In the genomic region with DNA sequence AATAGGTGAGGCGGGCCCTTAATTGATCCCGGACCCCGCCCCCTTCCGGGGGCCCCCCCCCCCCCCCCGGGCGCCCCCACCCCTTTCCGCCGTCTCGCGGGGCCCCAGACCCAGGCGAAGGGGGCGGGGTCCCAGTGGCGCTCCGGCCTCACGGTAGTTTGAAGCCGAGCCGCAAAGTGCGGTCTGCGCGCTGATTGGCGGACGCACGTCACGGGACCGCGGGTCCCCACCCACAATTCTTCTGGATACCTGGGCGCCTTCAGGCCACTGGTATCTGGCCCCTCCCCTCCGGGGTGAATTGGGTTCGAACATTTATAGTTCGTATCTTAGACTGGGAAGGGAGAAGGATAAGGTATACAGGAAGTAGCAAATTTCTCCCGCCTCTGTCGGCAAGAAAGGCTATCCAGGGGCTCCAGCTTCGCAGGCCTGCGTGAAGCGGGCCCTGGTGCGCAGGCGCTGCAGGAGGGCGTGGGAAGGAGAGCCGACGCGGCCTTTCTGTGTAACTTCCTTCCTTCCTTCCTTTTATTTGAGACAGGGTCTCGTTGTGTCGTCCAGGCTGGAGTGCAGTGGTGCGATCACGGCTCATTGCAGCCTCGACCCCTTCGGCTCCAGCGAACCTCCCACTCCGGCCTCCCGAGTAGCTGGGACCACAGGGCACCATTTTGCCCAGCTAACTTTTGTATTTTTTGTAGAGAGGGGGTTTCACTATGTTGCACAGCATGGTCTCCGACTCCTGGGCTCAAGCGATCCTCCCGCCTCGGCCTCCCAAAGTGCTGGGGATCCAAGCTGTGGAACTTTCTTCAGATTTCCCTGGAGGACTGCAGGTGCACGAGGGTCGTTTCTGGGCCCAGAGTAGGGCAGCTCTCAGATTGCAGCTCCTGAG, we compare ENCODE assay signal across 8 cellular contexts. TPM values are rescaled to one million over a fixed set of nuclear protein-coding genes. Genes with fewer than 3 reads are reported as not detected.
A peak's percentile ranks its signal among the peaks of the same experiment; 100 is the strongest.
DNase-seq lines count a peak whose midpoint lies in the region; ATAC-seq and TF ChIP-seq lines count a peak whose summit lies in the region.

No MANE protein-coding gene starts in this region.

- peaks cover 3 to 44% (median 24%) of the 10 kb centered on the region in 3 donors for H3K4me1 ChIP-seq in esophagus squamous epithelium

- intact Hi-C loops in esophagus squamous epithelium (cut with DNase I): no loop called here

- H3K9me3 ChIP-seq in esophagus squamous epithelium: no peaks in the 10 kb centered on the region

- peak overlapping the region; percentile 66 to 74 (median 70) for H3K4me3 ChIP-seq in esophagus squamous epithelium

- TF ChIP-seq CTCF in esophagus squamous epithelium (IDR thresholded peaks at IDR 0.05): peak in 1 of 6 experiments; percentile 18

- peaks cover 0 to 18% (median 0%) of the 10 kb centered on the region in 3 donors for H3K36me3 ChIP-seq in esophagus squamous epithelium

- DNase-seq in DMS53 treated with DMSO at 0.1 percent for 48 hours (lab: John Stamatoyannopoulos, UW; ENCODE audit: unreplicated experiment): peak; percentile 87
- peak; percentile 95 for DNase-seq in KG1 (lab: John Stamatoyannopoulos, UW)
- peak; percentile 98 for DNase-seq in activated T-cell treated with anti-CD3 and anti-CD28 coated beads, Interleukin-2, amount 50 U/mL, for 48 hours
- peak; percentile 78 for DNase-seq in esophagus squamous epithelium (lab: John Stamatoyannopoulos, UW)
- peak; percentile 96 for DNase-seq in myocyte (ENCODE audit: low read depth)
- DNase-seq in stimulated activated CD8-positive, alpha-beta memory T cell treated with anti-CD3 and anti-CD28 coated beads, Interleukin-7, amount 100 ng/mL, for 4 hours (ENCODE audit: low read depth in 2 of 2): peak; percentile 93 to 97

- 6 to 9% methylated on average over 12 to 23 of the region's 56 CpGs for WGBS in esophagus squamous epithelium, 2 donors

- H3K27me3 ChIP-seq in esophagus squamous epithelium: no peaks in the 10 kb centered on the region

- peak in 2 of 4 donors; percentile 20 to 55 for TF ChIP-seq POLR2A in esophagus squamous epithelium (IDR thresholded peaks at IDR 0.05)

- peak overlapping the region; percentile 93 to 99 (median 99) for H3K27ac ChIP-seq in esophagus squamous epithelium

- ATAC-seq in GM21737 (IDR thresholded peaks at IDR 0.05; ENCODE audit: unreplicated experiment): peak; percentile 86

TF ChIP-seq in PFSK-1, 5 proteins besides CTCF, POLR2A, EP300 and RAD21:
- TF ChIP-seq SIN3A (IDR thresholded peaks at IDR 0.05; ENCODE audit: borderline replicate concordance, insufficient read depth, low read length) (no peak; the same call in 1 of the 2 replicates), POLR2AphosphoS5 (IDR thresholded peaks at IDR 0.05; ENCODE audit: low read depth, low read length) (peak; percentile 85), FOXP2 (optimal IDR thresholded peaks at IDR 0.05; ENCODE audit: borderline replicate concordance, extremely low read depth, extremely low read length, insufficient read depth) (peak; percentile 32), TAF1 (IDR thresholded peaks at IDR 0.05; ENCODE audit: borderline replicate concordance, insufficient read depth, low read length) (0 out of 2 replicates have a peak, but pooled peaks have one; percentile 38)
- TF ChIP-seq, protein P1, sequence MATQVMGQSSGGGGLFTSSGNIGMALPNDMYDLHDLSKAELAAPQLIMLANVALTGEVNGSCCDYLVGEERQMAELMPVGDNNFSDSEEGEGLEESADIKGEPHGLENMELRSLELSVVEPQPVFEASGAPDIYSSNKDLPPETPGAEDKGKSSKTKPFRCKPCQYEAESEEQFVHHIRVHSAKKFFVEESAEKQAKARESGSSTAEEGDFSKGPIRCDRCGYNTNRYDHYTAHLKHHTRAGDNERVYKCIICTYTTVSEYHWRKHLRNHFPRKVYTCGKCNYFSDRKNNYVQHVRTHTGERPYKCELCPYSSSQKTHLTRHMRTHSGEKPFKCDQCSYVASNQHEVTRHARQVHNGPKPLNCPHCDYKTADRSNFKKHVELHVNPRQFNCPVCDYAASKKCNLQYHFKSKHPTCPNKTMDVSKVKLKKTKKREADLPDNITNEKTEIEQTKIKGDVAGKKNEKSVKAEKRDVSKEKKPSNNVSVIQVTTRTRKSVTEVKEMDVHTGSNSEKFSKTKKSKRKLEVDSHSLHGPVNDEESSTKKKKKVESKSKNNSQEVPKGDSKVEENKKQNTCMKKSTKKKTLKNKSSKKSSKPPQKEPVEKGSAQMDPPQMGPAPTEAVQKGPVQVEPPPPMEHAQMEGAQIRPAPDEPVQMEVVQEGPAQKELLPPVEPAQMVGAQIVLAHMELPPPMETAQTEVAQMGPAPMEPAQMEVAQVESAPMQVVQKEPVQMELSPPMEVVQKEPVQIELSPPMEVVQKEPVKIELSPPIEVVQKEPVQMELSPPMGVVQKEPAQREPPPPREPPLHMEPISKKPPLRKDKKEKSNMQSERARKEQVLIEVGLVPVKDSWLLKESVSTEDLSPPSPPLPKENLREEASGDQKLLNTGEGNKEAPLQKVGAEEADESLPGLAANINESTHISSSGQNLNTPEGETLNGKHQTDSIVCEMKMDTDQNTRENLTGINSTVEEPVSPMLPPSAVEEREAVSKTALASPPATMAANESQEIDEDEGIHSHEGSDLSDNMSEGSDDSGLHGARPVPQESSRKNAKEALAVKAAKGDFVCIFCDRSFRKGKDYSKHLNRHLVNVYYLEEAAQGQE (IDR thresholded peaks at IDR 0.05; ENCODE audit: insufficient read depth in 1 of 2, low read depth in 2 of 2, low read length in 2 of 2): no peak
TF ChIP-seq in PFSK-1: peak in this region for 3.

RNA-seq across cellular contexts. Expression of gene HMGN1, which starts 0.6 kb away (rescaled TPM):
- polyA plus RNA-seq in PFSK-1 (2012; ENCODE audit: insufficient read length, low read depth): 392 TPM
- total RNA-seq in esophagus squamous epithelium (100 to 1,000 TPM; 114 to 193 (median 144) TPM), myocyte (115 and 126 TPM in 2 replicates)
- polyA plus RNA-seq in myocyte (2012): 139 TPM

RNA-seq across cellular contexts. Expression of gene BRWD1, which starts 36.0 kb away (rescaled TPM):
- polyA plus RNA-seq in PFSK-1 (2012; ENCODE audit: insufficient read length, low read depth): 11.3 TPM
- total RNA-seq in esophagus squamous epithelium (10 to 100 TPM; 22.1 to 57.2 (median 26.0) TPM), myocyte (55.5 TPM in 2 replicates)
- 10.7 TPM for polyA plus RNA-seq in myocyte (2012)

Comparison
In these comparisons a context has a peak if more than half of its experiments do, and no peak if none do; other contexts are left out.
1. Peak in every context shown above with its lines: DNase-seq, ATAC-seq, H3K4me3 ChIP-seq and H3K27ac ChIP-seq.